1 cellular context compared by ENCODE assay signal in the genomic region with DNA sequence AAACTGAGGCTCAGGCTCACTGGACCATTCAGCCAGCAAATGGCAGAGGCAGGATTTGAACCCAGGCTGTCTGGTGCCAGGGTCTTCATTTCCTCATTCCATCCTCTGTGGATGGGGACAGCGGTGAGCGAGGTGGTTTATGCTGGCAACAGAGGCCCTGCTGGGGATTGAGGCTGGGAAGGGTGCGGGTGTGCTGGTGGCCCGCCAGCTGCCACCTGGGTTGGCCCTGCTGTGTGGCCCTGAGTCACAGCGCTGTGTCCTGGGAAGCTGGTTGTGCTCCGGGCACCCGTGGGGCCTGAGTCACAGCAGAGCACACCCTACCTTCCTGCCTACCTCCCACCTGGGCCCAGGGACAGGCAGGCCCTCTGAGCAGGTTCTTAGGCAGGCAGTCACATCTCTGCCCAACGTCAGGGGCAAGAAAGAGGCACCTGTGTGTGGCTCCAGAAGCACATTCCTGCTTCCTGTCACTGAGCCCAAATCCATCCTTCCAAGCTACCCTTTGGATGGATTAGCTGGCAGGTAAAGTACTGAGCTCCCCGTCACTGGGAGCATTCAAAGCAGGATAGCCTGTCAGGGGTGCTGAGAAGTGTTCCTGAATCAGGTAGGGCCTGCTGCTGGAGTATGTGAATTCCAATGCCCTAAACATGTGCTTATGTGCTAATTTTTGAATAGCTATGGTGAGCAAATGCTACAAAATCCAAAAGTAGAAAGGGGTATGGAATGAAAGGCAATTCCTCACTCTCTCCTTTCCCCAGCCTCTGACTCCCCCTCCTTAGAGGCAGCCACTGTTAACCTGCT.
TF ChIP-seq lines count a peak whose summit lies in the region.

No MANE protein-coding gene starts in this region.

TF ChIP-seq in K562, 482 proteins besides CTCF, POLR2A, EP300 and RAD21:
- TF ChIP-seq ZNF780A (CRISPR knock-in tag; IDR thresholded peaks at IDR 0.05): no peak
- no peak for TF ChIP-seq SMAD1 (IDR thresholded peaks at IDR 0.05; ENCODE audit: low read depth, low read length, partially characterized antibody)
- TF ChIP-seq RBM25 (IDR thresholded peaks at IDR 0.05; ENCODE audit: low read depth, low read length, severe bottlenecking): peak; percentile 49
- TF ChIP-seq DNMT1 (IDR thresholded peaks at IDR 0.05): no peak
- TF ChIP-seq ELF1 (tag; IDR thresholded peaks at IDR 0.05): no peak
- TF ChIP-seq RNF2 (IDR thresholded peaks at IDR 0.05): no peak
- no peak for TF ChIP-seq ZNF175 (CRISPR knock-in tag; IDR thresholded peaks at IDR 0.05; ENCODE audit: low read depth)
- no peak for TF ChIP-seq ZZZ3 (IDR thresholded peaks at IDR 0.05)
